Comparison of ENCODE assay signal across 8 cellular contexts in the genomic region with DNA sequence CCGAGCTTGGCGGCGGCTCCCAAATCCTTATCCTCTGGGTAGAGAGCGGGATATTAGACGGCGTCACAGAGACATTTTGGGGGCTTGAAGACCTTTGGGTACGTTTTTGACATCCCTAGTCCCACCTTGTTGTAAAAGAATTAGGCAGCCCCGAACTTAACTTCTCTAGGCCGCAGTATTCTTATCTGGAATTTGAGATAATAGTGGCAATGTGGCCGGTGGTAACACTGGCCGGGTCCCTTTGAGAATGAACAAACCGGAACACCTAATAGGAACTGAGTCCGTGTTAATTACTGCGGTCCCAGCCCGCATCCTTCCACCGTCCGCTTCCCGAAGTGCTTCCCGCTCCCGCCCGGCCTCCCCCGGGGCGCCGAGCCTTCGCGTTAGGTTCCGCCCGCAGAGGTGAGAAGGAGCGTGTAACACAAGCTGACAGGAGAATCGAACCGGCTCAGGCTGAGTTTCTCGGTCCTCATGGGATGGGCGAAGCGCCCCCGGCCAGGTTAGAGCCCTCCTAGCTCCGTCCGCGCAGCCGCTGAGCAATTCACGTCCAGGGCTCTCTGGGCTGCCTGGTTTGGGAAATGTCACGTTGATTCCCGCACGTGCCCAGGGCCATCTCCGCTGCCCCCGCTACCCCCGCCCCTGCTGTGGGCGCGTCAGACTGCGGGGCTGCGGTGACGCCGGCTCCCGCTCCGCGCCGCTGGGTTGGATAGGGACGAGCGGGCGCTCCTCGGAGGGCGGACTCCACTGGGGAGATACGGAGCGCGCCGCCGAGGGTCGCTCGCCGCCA. TPM values are rescaled to one million over a fixed set of nuclear protein-coding genes. Genes with fewer than 3 reads are reported as not detected.
DNase-seq lines count a peak whose midpoint lies in the region; ATAC-seq and TF ChIP-seq lines count a peak whose summit lies in the region.

No MANE protein-coding gene starts in this region.

- H3K27me3 Mint-ChIP-seq in naive thymus-derived CD8-positive, alpha-beta T cell, result peaks cover 27 to 54% (median 33%) of the 10 kb centered on the region in 5 donors

- ATAC-seq in naive thymus-derived CD8-positive, alpha-beta T cell, result peak; percentile 25 to 47
- no peak for ATAC-seq in HG03139 (IDR thresholded peaks at IDR 0.05; ENCODE audit: unreplicated experiment)
- ATAC-seq in HG02759 (IDR thresholded peaks at IDR 0.05; ENCODE audit: unreplicated experiment), result no peak

- peaks cover 9 to 19% (median 18%) of the 10 kb centered on the region in 4 donors for H3K4me1 Mint-ChIP-seq in naive thymus-derived CD8-positive, alpha-beta T cell

- peaks cover 0 to 2% (median 2%) of the 10 kb centered on the region in 3 donors for H3K36me3 Mint-ChIP-seq in naive thymus-derived CD8-positive, alpha-beta T cell

- TF ChIP-seq CTCF in AG09309 (IDR thresholded peaks at IDR 0.05; ENCODE audit: control insufficient read depth, insufficient read depth, low read depth, low read length, missing control alignments) (no peak), fibroblast of mammary gland (conservative IDR thresholded peaks at IDR 0.05; ENCODE audit: control insufficient read depth, insufficient read depth, low read depth, low read length) (no peak)

- POLR2A ChIA-PET in naive thymus-derived CD8-positive, alpha-beta T cell (lab: Charles Lee), result no interaction called here

- peak overlapping the region in 8 of 10 donors; percentile 26 to 83 (median 62) for H3K4me3 Mint-ChIP-seq in naive thymus-derived CD8-positive, alpha-beta T cell

- H3K4me3 ChIP-seq in AG09309 (ENCODE audit: control insufficient read depth, low read depth, low read length) (peak overlapping the region; percentile 40), fibroblast of mammary gland (ENCODE audit: control insufficient read depth, low read depth, low read length) (peak overlapping the region; percentile 97)

- no peaks in the 10 kb centered on the region for H3K9me3 Mint-ChIP-seq in naive thymus-derived CD8-positive, alpha-beta T cell

- H3K27ac Mint-ChIP-seq in naive thymus-derived CD8-positive, alpha-beta T cell, result no peak overlapping the region

- no peak for DNase-seq in AG09309 (ENCODE audit: low read depth)
- DNase-seq in NCI-H526 treated with DMSO at 0.1 percent for 48 hours (lab: John Stamatoyannopoulos, UW), result peak; percentile 65
- DNase-seq in fibroblast of mammary gland (ENCODE audit: low read depth), result peak; percentile 40
- peak in 1 of 10 donors; percentile 2 for DNase-seq in naive thymus-derived CD8-positive, alpha-beta T cell
- DNase-seq in MV-4-11 (lab: John Stamatoyannopoulos, UW), result no peak
- DNase-seq in stimulated activated CD4-positive, alpha-beta T cell treated with anti-CD3 and anti-CD28 coated beads, Interleukin-1b, Interleukin-23, amount 100 ng/mL, for 48 hours, result no peak

RNA-seq across cellular contexts. Expression of gene CLDN11, which starts 0.8 kb away (rescaled TPM):
- total RNA-seq in naive thymus-derived CD8-positive, alpha-beta T cell, result under 1 TPM in 1 of 2 experiments, not detected in 1; 0.19 TPM
- polyA plus RNA-seq in naive thymus-derived CD8-positive, alpha-beta T cell, result not detected

Comparison
In these comparisons a context has a peak if more than half of its experiments do, and no peak if none do; other contexts are left out.
1. DNase-seq: peak in NCI-H526 treated with DMSO at 0.1 percent for 48 hours (single experiment) and fibroblast of mammary gland (single experiment); none in AG09309 (single experiment), MV-4-11 (single experiment) and stimulated activated CD4-positive, alpha-beta T cell treated with anti-CD3 and anti-CD28 coated beads, Interleukin-1b, Interleukin-23, amount 100 ng/mL, for 48 hours (single experiment).
2. ATAC-seq: peak in naive thymus-derived CD8-positive, alpha-beta T cell (2 of 2); none in HG03139 (single experiment) and HG02759 (single experiment).